In the genomic region with DNA sequence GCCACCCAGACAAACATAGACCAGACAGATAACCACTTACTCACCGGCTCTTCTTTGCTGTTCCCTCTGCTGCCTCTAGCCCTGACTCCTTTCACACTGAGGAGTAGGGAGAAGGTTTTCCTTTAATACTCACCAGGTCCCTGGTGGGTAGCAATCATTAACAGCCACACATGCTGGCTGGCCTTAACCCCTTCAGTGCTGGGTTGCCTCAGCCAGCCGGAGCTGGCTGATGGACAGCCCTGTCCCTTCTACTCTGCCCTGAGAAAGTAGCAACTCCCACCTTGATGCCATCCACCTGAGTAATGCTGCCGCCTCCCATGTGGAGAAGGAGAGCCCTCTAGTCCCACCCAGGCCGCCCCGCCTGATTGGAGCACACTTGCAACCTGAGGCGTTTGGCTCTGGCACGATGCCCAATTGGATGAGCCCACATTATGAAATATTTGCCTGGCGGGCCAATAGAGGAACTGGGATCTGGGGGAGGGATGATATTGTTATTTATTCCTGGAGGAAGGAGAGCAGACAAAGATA, we compare ENCODE assay signal across 8 cellular contexts.
DNase-seq lines count a peak whose midpoint lies in the region; ATAC-seq and TF ChIP-seq lines count a peak whose summit lies in the region.

No MANE protein-coding gene starts in this region.

- H3K27ac ChIP-seq in right cardiac atrium (ENCODE audit: low read length): peak overlapping the region; percentile 93
- peak overlapping the region; percentile 36 for H3K27ac ChIP-seq in smooth muscle cell (ENCODE audit: low read depth)

- H3K4me1 ChIP-seq in right cardiac atrium (ENCODE audit: control insufficient read depth, insufficient read depth, low read length) (peaks cover 34% of the 10 kb centered on the region), smooth muscle cell (ENCODE audit: low read depth) (peaks cover 25% of the 10 kb centered on the region)

- no peaks in the 10 kb centered on the region for H4K20me1 ChIP-seq in smooth muscle cell (ENCODE audit: low read depth)

- no peaks in the 10 kb centered on the region for H3F3A ChIP-seq in smooth muscle cell (ENCODE audit: low read depth)

- H3K9ac ChIP-seq in smooth muscle cell (ENCODE audit: low read depth): no peak overlapping the region

- H3K4me3 ChIP-seq in right cardiac atrium (ENCODE audit: low read length) (peak overlapping the region; percentile 2), smooth muscle cell (no peak overlapping the region)

- H3K4me2 ChIP-seq in smooth muscle cell: peak overlapping the region; percentile 68

- H3K9me3 ChIP-seq in right cardiac atrium (ENCODE audit: control insufficient read depth, low read length) (no peaks in the 10 kb centered on the region), smooth muscle cell (replicated peaks; ENCODE audit: low read depth) (no peaks in the 10 kb centered on the region)

- no peak for TF ChIP-seq CTCF in smooth muscle cell (IDR thresholded peaks at IDR 0.05; ENCODE audit: borderline replicate concordance, insufficient read depth, poor library complexity, severe bottlenecking)

- DNase-seq in HuH-7 (ENCODE audit: low spot score): peak; percentile 73
- DNase-seq in SHP77 (lab: John Stamatoyannopoulos, UW): peak; percentile 76 to 80
- DNase-seq in right cardiac atrium: peak; percentile 70 to 90 (median 89)
- DNase-seq in smooth muscle cell (lab: John Stamatoyannopoulos, UW; ENCODE audit: unreplicated experiment): no peak
- DNase-seq in GM19240 (ENCODE audit: insufficient read length, low spot score): no peak
- DNase-seq in C1 segment of cervical spinal cord (lab: John Stamatoyannopoulos, UW): no peak

- intact Hi-C loops in right cardiac atrium (cut with DNase I): no loop called here

- no peaks in the 10 kb centered on the region for H3K36me3 ChIP-seq in smooth muscle cell (ENCODE audit: low read depth)

- no peaks in the 10 kb centered on the region for H3K79me2 ChIP-seq in smooth muscle cell (ENCODE audit: low read depth)

- H3K27me3 ChIP-seq in right cardiac atrium (ENCODE audit: control insufficient read depth, insufficient read depth) (no peaks in the 10 kb centered on the region), smooth muscle cell (ENCODE audit: low read depth) (no peaks in the 10 kb centered on the region)

- WGBS in right cardiac atrium: 31% methylated on average over 8 of the region's 8 CpGs
- WGBS in smooth muscle cell (ENCODE audit: low lambda C conversion rate): 61% methylated on average over 8 of the region's 8 CpGs

- no peak overlapping the region for H2AFZ ChIP-seq in smooth muscle cell (ENCODE audit: low read depth)

- ATAC-seq in right cardiac atrium (peak; percentile 34 to 38), HG03175 (IDR thresholded peaks at IDR 0.05; ENCODE audit: unreplicated experiment) (no peak), GM19463 (IDR thresholded peaks at IDR 0.05; ENCODE audit: unreplicated experiment) (no peak)

Comparison
In these comparisons a context has a peak if more than half of its experiments do, and no peak if none do; other contexts are left out.
1. DNase-seq: peak in HuH-7 (single experiment), SHP77 (2 of 2) and right cardiac atrium (3 of 3); none in smooth muscle cell (single experiment), GM19240 (single experiment) and C1 segment of cervical spinal cord (0 of 14).
2. ATAC-seq: peak in right cardiac atrium (2 of 2); none in HG03175 (single experiment) and GM19463 (single experiment).